Comparison of ENCODE assay signal across 10 cellular contexts in the genomic region with DNA sequence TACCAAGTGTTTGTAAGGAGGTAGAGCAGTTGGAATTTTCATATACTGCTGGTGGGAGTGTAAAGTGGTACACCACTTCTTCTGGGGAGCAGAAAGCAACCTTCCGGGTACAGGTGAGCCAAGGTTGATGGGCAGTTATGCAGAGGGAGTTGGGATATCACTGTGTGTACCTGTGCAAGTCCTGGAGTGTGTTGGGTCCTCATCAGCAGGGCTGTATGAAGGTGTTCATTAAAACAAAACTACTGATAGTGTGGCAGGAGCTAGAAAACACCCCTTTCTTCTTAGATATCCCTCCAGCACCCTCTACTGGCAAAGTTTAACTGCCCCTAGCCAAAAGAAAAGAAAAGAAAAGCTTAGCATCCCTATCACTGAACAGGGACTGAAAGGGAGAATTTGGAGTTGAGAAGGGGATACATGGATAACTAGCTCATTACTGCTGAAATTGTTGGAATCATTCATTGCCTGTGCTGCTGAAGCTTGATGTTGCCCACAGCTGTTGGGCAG. TPM values are rescaled to one million over a fixed set of nuclear protein-coding genes. Genes with fewer than 3 reads are reported as not detected.
DNase-seq lines count a peak whose midpoint lies in the region; ATAC-seq and TF ChIP-seq lines count a peak whose summit lies in the region.
"Had no signal": no experiment of that assay in that cellular context is flagged by ENCODE, and none has a peak within 500 bp of the region (broad histone marks: within the 10 kb centered on the region; RNA-seq: fewer than 3 reads in every experiment).

No MANE protein-coding gene starts in this region.

- TF ChIP-seq CTCF in HEK293 (tag by site-specific recombination; IDR thresholded peaks at IDR 0.05): no peak; the same call in 1 of the 2 replicates
- TF ChIP-seq CTCF in Peyer's patch (IDR thresholded peaks at IDR 0.05): peak in 4 of 6 experiments; percentile 15 to 58 (median 42)

- POLR2A ChIA-PET in HEK293 (lab: Yijun Ruan, JAX): interaction anchor here (0.5 to 1.7 kb wide), 4 partner anchors 10 to 110 kb away, joined by 4 to 13 read pairs (median 5); a partner anchor contains a TSS

- H3K18ac ChIP-seq in mesendoderm (ENCODE audit: low read length): no peak overlapping the region

- H3K4me3 ChIP-seq in HEK293 (ENCODE audit: low read depth, low read length) (no peak overlapping the region), Peyer's patch (no peak overlapping the region), mesendoderm (ENCODE audit: low read length) (no peak overlapping the region)
- H3K4me3 ChIP-seq: suprapubic skin had no signal

- no peak overlapping the region for H2BK120ac ChIP-seq in mesendoderm (ENCODE audit: low read depth, low read length)

- H2AK5ac ChIP-seq in mesendoderm (ENCODE audit: low read length): no peak overlapping the region

- H3K36me3 ChIP-seq in HEK293 (ENCODE audit: control insufficient read depth in 2 of 2, insufficient read depth in 1 of 2, low read length in 2 of 2): no peaks in the 10 kb centered on the region; a peak in 1 of 3 replicates
- no peaks in the 10 kb centered on the region for H3K36me3 ChIP-seq in Peyer's patch
- no peaks in the 10 kb centered on the region for H3K36me3 ChIP-seq in mesendoderm (ENCODE audit: control insufficient read depth, insufficient read depth, low read length)
- H3K36me3 ChIP-seq: suprapubic skin had no signal

- H3K27ac ChIP-seq in HEK293 (ENCODE audit: extremely low read depth, low read depth, low read length) (no peak overlapping the region), Peyer's patch (no peak overlapping the region), mesendoderm (ENCODE audit: low read depth, low read length) (no peak overlapping the region)
- H3K27ac ChIP-seq: suprapubic skin had no signal

- no peak overlapping the region for H4K5ac ChIP-seq in mesendoderm (ENCODE audit: low read length)

- H2BK15ac ChIP-seq in mesendoderm (replicated peaks; ENCODE audit: low read depth): no peak overlapping the region

- H3K79me1 ChIP-seq in mesendoderm (ENCODE audit: low read length): peaks cover 15% of the 10 kb centered on the region

- H3K4me1 ChIP-seq in HEK293 (ENCODE audit: control insufficient read depth, insufficient read depth, low read length): peaks cover 11% of the 10 kb centered on the region
- peaks cover 0 to 27% (median 0%) of the 10 kb centered on the region in 4 donors for H3K4me1 ChIP-seq in Peyer's patch
- H3K4me1 ChIP-seq in mesendoderm (ENCODE audit: control insufficient read depth, low read depth, low read length): no peaks in the 10 kb centered on the region

- H4K8ac ChIP-seq in mesendoderm (ENCODE audit: low read depth, low read length): no peak overlapping the region

- H3K23ac ChIP-seq in mesendoderm (ENCODE audit: low read length): no peak overlapping the region

- ATAC-seq in GM21619 (IDR thresholded peaks at IDR 0.05; ENCODE audit: unreplicated experiment): no peak

- no peak overlapping the region for H3K4ac ChIP-seq in mesendoderm (ENCODE audit: low read depth, low read length)

- CTCF ChIA-PET in HEK293 (lab: Yijun Ruan, JAX): interaction anchor here (0.7 to 1.6 kb wide), 9 partner anchors 9 to 80 kb away, joined by 3 to 10 read pairs (median 4); no protein-coding TSS in a partner anchor

- H3K9me3 ChIP-seq in HEK293 (ENCODE audit: control insufficient read depth, insufficient read depth, low read depth, low read length): no peaks in the 10 kb centered on the region
- H3K9me3 ChIP-seq in Peyer's patch: no peaks in the 10 kb centered on the region
- H3K9me3 ChIP-seq: suprapubic skin had no signal

- no CpG with 5 or more reads among the region's 1 CpG for WGBS in mesendoderm (ENCODE audit: extremely low coverage, insufficient coverage, low lambda C conversion rate)

- H3K4me2 ChIP-seq in mesendoderm (ENCODE audit: low read length): no peak overlapping the region

- H3K79me2 ChIP-seq in mesendoderm (ENCODE audit: control insufficient read depth, insufficient read depth, low read length): peaks cover 56% of the 10 kb centered on the region

- no peak overlapping the region for H3K56ac ChIP-seq in mesendoderm (ENCODE audit: low read length)

- H3K9ac ChIP-seq in mesendoderm (ENCODE audit: low read length): no peak overlapping the region

- no peaks in the 10 kb centered on the region for H3K27me3 ChIP-seq in Peyer's patch
- no peaks in the 10 kb centered on the region for H3K27me3 ChIP-seq in mesendoderm (ENCODE audit: insufficient read depth, low read length, poor library complexity)
- H3K27me3 ChIP-seq: suprapubic skin had no signal

- H2BK5ac ChIP-seq in mesendoderm (ENCODE audit: low read length): no peak overlapping the region

- TF ChIP-seq POLR2A in Peyer's patch (IDR thresholded peaks at IDR 0.05): no peak

- peak; percentile 29 for DNase-seq in DMS153 (lab: John Stamatoyannopoulos, UW)
- no peak for DNase-seq in Peyer's patch
- DNase-seq in mesendoderm: peak; percentile 52
- DNase-seq in EL: no peak
- DNase-seq in NCI-H446 (lab: John Stamatoyannopoulos, UW): no peak
- DNase-seq: retina, SW 1271 had no signal

TF ChIP-seq in HEK293, 187 proteins besides CTCF, POLR2A, EP300 and RAD21:
- TF ChIP-seq, protein P1, sequence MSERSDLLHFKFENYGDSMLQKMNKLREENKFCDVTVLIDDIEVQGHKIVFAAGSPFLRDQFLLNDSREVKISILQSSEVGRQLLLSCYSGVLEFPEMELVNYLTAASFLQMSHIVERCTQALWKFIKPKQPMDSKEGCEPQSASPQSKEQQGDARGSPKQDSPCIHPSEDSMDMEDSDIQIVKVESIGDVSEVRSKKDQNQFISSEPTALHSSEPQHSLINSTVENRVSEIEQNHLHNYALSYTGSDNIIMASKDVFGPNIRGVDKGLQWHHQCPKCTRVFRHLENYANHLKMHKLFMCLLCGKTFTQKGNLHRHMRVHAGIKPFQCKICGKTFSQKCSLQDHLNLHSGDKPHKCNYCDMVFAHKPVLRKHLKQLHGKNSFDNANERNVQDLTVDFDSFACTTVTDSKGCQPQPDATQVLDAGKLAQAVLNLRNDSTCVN (tag by site-specific recombination; optimal IDR thresholded peaks at IDR 0.05): no peak
- peak; percentile 50 for TF ChIP-seq ZNF654 (tag by site-specific recombination; IDR thresholded peaks at IDR 0.05; ENCODE audit: low read depth)
- no peak for TF ChIP-seq ZNF341 (tag by site-specific recombination; IDR thresholded peaks at IDR 0.05; ENCODE audit: low read depth)
- TF ChIP-seq, protein P2, sequence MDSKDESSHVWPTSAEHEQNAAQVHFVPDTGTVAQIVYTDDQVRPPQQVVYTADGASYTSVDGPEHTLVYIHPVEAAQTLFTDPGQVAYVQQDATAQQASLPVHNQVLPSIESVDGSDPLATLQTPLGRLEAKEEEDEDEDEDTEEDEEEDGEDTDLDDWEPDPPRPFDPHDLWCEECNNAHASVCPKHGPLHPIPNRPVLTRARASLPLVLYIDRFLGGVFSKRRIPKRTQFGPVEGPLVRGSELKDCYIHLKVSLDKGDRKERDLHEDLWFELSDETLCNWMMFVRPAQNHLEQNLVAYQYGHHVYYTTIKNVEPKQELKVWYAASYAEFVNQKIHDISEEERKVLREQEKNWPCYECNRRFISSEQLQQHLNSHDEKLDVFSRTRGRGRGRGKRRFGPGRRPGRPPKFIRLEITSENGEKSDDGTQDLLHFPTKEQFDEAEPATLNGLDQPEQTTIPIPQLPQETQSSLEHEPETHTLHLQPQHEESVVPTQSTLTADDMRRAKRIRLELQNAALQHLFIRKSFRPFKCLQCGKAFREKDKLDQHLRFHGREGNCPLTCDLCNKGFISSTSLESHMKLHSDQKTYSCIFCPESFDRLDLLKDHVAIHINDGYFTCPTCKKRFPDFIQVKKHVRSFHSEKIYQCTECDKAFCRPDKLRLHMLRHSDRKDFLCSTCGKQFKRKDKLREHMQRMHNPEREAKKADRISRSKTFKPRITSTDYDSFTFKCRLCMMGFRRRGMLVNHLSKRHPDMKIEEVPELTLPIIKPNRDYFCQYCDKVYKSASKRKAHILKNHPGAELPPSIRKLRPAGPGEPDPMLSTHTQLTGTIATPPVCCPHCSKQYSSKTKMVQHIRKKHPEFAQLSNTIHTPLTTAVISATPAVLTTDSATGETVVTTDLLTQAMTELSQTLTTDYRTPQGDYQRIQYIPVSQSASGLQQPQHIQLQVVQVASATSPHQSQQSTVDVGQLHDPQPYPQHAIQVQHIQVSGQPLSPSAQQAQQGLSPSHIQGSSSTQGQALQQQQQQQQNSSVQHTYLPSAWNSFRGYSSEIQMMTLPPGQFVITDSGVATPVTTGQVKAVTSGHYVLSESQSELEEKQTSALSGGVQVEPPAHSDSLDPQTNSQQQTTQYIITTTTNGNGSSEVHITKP (tag by site-specific recombination; IDR thresholded peaks at IDR 0.05): peak; percentile 69

RNA-seq across cellular contexts. Expression of a gene that starts 10.7 kb away (rescaled TPM):
- 100 to 1,000 TPM in 3 of 4 donors, 10 to 100 TPM in 1; 88.3 to 228 (median 174) TPM for total RNA-seq in Peyer's patch
- polyA plus RNA-seq in mesendoderm (2013, experiment 1 of 2): 33.4 TPM
- polyA plus RNA-seq in mesendoderm (2013, experiment 2 of 2): 31.1 TPM

RNA-seq across cellular contexts. Expression of a gene that starts 56.5 kb away (rescaled TPM):
- 100 to 1,000 TPM in 3 of 4 donors, 10 to 100 TPM in 1; 17.3 to 166 (median 120) TPM for total RNA-seq in Peyer's patch
- 9.7 TPM for polyA plus RNA-seq in mesendoderm (2013, experiment 1 of 2)
- 10.1 TPM for polyA plus RNA-seq in mesendoderm (2013, experiment 2 of 2)

Comparison
In these comparisons a context has a peak if more than half of its experiments do, and no peak if none do; other contexts are left out.
1. DNase-seq: peak in DMS153 (single experiment) and mesendoderm (single experiment); none in Peyer's patch (0 of 3), EL (single experiment) and NCI-H446 (0 of 2).